ENCODE assay signal across 10 cellular contexts in genomic region chr3:131903988-131904415, GRCh38.
DNase-seq lines count a peak whose midpoint lies in the region; ATAC-seq and TF ChIP-seq lines count a peak whose summit lies in the region.
"Had no signal": no experiment of that assay in that cellular context is flagged by ENCODE, and none has a peak within 500 bp of the region (broad histone marks: within the 10 kb centered on the region; RNA-seq: fewer than 3 reads in every experiment).

No MANE protein-coding gene starts in this region.

- no peaks in the 10 kb centered on the region for H3K27me3 Mint-ChIP-seq in stimulated activated memory B cell treated with anti-CD40 and anti-IgM and Interleukin-4, amounts not matched to agents 10 μg/mL and 1 μg/mL and 100 μg/mL, for 72 hours

- H3K27ac ChIP-seq in foreskin keratinocyte (no peak overlapping the region), thyroid gland (no peak overlapping the region), tibial artery (no peak overlapping the region)

- no peak for TF ChIP-seq POLR2A in thyroid gland (IDR thresholded peaks at IDR 0.05)

- H3K36me3 ChIP-seq in thyroid gland = no peaks in the 10 kb centered on the region
- no peaks in the 10 kb centered on the region for H3K36me3 ChIP-seq in tibial artery

- H3K9me3 ChIP-seq in thyroid gland = no peaks in the 10 kb centered on the region
- no peaks in the 10 kb centered on the region for H3K9me3 ChIP-seq in tibial artery

- H3K27me3 ChIP-seq in foreskin keratinocyte = no peaks in the 10 kb centered on the region
- no peaks in the 10 kb centered on the region for H3K27me3 ChIP-seq in thyroid gland
- no peaks in the 10 kb centered on the region for H3K27me3 ChIP-seq in tibial artery

- H3K27ac Mint-ChIP-seq in stimulated activated memory B cell treated with anti-CD40 and anti-IgM and Interleukin-4, amounts not matched to agents 10 μg/mL and 1 μg/mL and 100 μg/mL, for 72 hours = no peak overlapping the region

- no peak overlapping the region for H3K4me3 Mint-ChIP-seq in stimulated activated memory B cell treated with anti-CD40 and anti-IgM and Interleukin-4, amounts not matched to agents 10 μg/mL and 1 μg/mL and 100 μg/mL, for 72 hours

- WGBS in thyroid gland, 2 donors = 61 to 63% methylated on average over 4 of the region's 4 CpGs

- TF ChIP-seq CTCF in foreskin keratinocyte (conservative IDR thresholded peaks at IDR 0.05) (no peak), thyroid gland (IDR thresholded peaks at IDR 0.05) (no peak), tibial artery (IDR thresholded peaks at IDR 0.05) (no peak)

- intact Hi-C loops in thyroid gland (cut with DNase I) (no loop called here), tibial artery (cut with DNase I; ENCODE audit: low total_unique reads) (no loop called here)

- H3K4me3 ChIP-seq in thyroid gland (replicated peaks in 1 of 3) = no peak overlapping the region
- no peak overlapping the region for H3K4me3 ChIP-seq in tibial artery
- H3K4me3 ChIP-seq: K562 had no signal

- H3K36me3 Mint-ChIP-seq in stimulated activated memory B cell treated with anti-CD40 and anti-IgM and Interleukin-4, amounts not matched to agents 10 μg/mL and 1 μg/mL and 100 μg/mL, for 72 hours = no peaks in the 10 kb centered on the region

- H3K4me1 Mint-ChIP-seq in stimulated activated memory B cell treated with anti-CD40 and anti-IgM and Interleukin-4, amounts not matched to agents 10 μg/mL and 1 μg/mL and 100 μg/mL, for 72 hours = no peaks in the 10 kb centered on the region

- ATAC-seq in foreskin keratinocyte = peak; percentile 98
- no peak for ATAC-seq in stimulated activated memory B cell treated with anti-CD40 and anti-IgM and Interleukin-4, amounts not matched to agents 10 μg/mL and 1 μg/mL and 100 μg/mL, for 72 hours
- ATAC-seq: K562 had no signal

- peaks cover 3% of the 10 kb centered on the region for H3K9me3 Mint-ChIP-seq in stimulated activated memory B cell treated with anti-CD40 and anti-IgM and Interleukin-4, amounts not matched to agents 10 μg/mL and 1 μg/mL and 100 μg/mL, for 72 hours

- H3K4me1 ChIP-seq in foreskin keratinocyte (peaks cover 13% of the 10 kb centered on the region), thyroid gland (peaks cover 15 to 16% of the 10 kb centered on the region in 2 donors), tibial artery (no peaks in the 10 kb centered on the region)

- DNase-seq in GOT3 (lab: John Stamatoyannopoulos, UW) = peak; percentile 50
- DNase-seq in SW 1271 (lab: John Stamatoyannopoulos, UW) = peak; percentile 67 to 73
- peak; percentile 39 to 89 for DNase-seq in foreskin keratinocyte
- DNase-seq in thyroid gland = peak; percentile 29 to 62
- DNase-seq in tibial artery = no peak
- no peak for DNase-seq in cortex of kidney (lab: John Stamatoyannopoulos, UW)
- DNase-seq: activated CD4-positive, alpha-beta T cell treated with anti-CD3 and anti-CD28 coated beads, Interleukin-2, amount 50 U/mL, for 48 hours; NCI-H2171 treated with DMSO at 0.1 percent for 48 hours had no signal

Comparison
In these comparisons a context has a peak if more than half of its experiments do, and no peak if none do; other contexts are left out.
1. DNase-seq: peak in GOT3 (single experiment), SW 1271 (2 of 2), foreskin keratinocyte (2 of 2) and thyroid gland (2 of 2); none in tibial artery (0 of 2) and cortex of kidney (single experiment).